In genomic region chr12:76080017-76080728, GRCh38 we compare ENCODE assay signal across 11 cellular contexts. TPM values are rescaled to one million over a fixed set of nuclear protein-coding genes. Genes with fewer than 3 reads are reported as not detected.
DNase-seq lines count a peak whose midpoint lies in the region; ATAC-seq, FAIRE-seq and TF ChIP-seq lines count a peak whose summit lies in the region.
"Had no signal": no experiment of that assay in that cellular context is flagged by ENCODE, and none has a peak within 500 bp of the region (broad histone marks: within the 10 kb centered on the region; RNA-seq: fewer than 3 reads in every experiment).

No MANE protein-coding gene starts in this region.

- no peak overlapping the region for H3K9ac ChIP-seq in mammary epithelial cell (ENCODE audit: insufficient read depth, low read length)
- no peak overlapping the region for H3K9ac ChIP-seq in skeletal muscle satellite cell (ENCODE audit: low read depth, low read length)

- no TSS peak for BruUV-seq in MCF 10A (replicated peaks; lab: Mats Ljungman, UMichigan)
- no TSS peak for BruUV-seq in mammary epithelial cell (replicated peaks; lab: Mats Ljungman, UMichigan)

- H3K79me2 ChIP-seq in mammary epithelial cell (ENCODE audit: insufficient read depth, low read length) (peaks cover 92% of the 10 kb centered on the region), hepatocyte (peaks cover 85% of the 10 kb centered on the region)

- intact Hi-C loops in MCF 10A (cut with micrococcal nuclease) (loop anchor here (5.0 kb wide), 1 partner anchor 157 kb away; no protein-coding TSS in a partner anchor), mammary epithelial cell (cut with micrococcal nuclease) (loop anchor here (5.0 to 10.0 kb wide), 3 partner anchors 247 to 505 kb away; partner anchors contain the start of gene OSBPL8)

- peaks cover 5% of the 10 kb centered on the region for H3K9me3 Mint-ChIP-seq in MCF 10A (ENCODE audit: unreplicated experiment)
- no peaks in the 10 kb centered on the region for H3K9me3 Mint-ChIP-seq in WTC11

- H3K36me3 ChIP-seq in mammary epithelial cell (ENCODE audit: insufficient read depth, low read length), result no peaks in the 10 kb centered on the region
- peaks cover 23% of the 10 kb centered on the region for H3K36me3 ChIP-seq in skeletal muscle satellite cell (ENCODE audit: insufficient read depth, low read length)
- H3K36me3 ChIP-seq in hepatocyte (replicated peaks; ENCODE audit: insufficient read depth, low read depth), result no peaks in the 10 kb centered on the region
- H3K36me3 ChIP-seq: breast epithelium had no signal

- H2AFZ ChIP-seq in mammary epithelial cell (ENCODE audit: low read depth, low read length) (no peak overlapping the region), hepatocyte (no peak overlapping the region)

- POLR2A ChIA-PET in MCF 10A (lab: Yijun Ruan, JAX), result interaction anchor here (1.2 to 1.3 kb wide), 2 partner anchors 11 to 180 kb away, joined by 3 to 5 read pairs; no protein-coding TSS in a partner anchor
- POLR2A ChIA-PET in WTC11 (lab: Charles Lee), result no interaction called here

- H3K27me3 ChIP-seq in mammary epithelial cell (ENCODE audit: insufficient read depth, low read length) (no peaks in the 10 kb centered on the region), skeletal muscle satellite cell (ENCODE audit: control insufficient read depth, insufficient read depth, low read length) (no peaks in the 10 kb centered on the region), hepatocyte (no peaks in the 10 kb centered on the region)
- H3K27me3 ChIP-seq: breast epithelium had no signal

- in situ Hi-C loops in mammary epithelial cell (cut with MboI; ENCODE audit: low sequenced_read_pairs in 2 of 2), result loop anchor here in 1 of 2 donors (25.0 kb wide), 1 partner anchor 482 kb away; the partner anchor contains the start of gene OSBPL8

- peaks cover 10% of the 10 kb centered on the region for H4K20me1 ChIP-seq in mammary epithelial cell (ENCODE audit: insufficient read depth, low read length)
- peaks cover 75% of the 10 kb centered on the region for H4K20me1 ChIP-seq in hepatocyte (ENCODE audit: insufficient read depth, poor library complexity, severe bottlenecking)

- H3K36me3 Mint-ChIP-seq in MCF 10A (ENCODE audit: insufficient read depth, unreplicated experiment) (peaks cover 33% of the 10 kb centered on the region), WTC11 (peaks cover 11% of the 10 kb centered on the region)

- no peaks in the 10 kb centered on the region for H3K9me3 ChIP-seq in mammary epithelial cell (replicated peaks; ENCODE audit: insufficient read depth, low read length)
- H3K9me3 ChIP-seq in skeletal muscle satellite cell (replicated peaks; ENCODE audit: low read length), result no peaks in the 10 kb centered on the region
- H3K9me3 ChIP-seq in hepatocyte (ENCODE audit: low read depth), result no peaks in the 10 kb centered on the region

- DNase-seq in MCF 10A (ENCODE audit: unreplicated experiment), result no peak
- no peak for DNase-seq in mammary epithelial cell
- DNase-seq in NCI-H187 (lab: John Stamatoyannopoulos, UW), result peak; percentile 56 to 68
- no peak for DNase-seq in WTC11 (ENCODE audit: low spot score)
- no peak for DNase-seq in stimulated activated CD4-positive, alpha-beta T cell treated with anti-CD3 and anti-CD28 coated beads, Interleukin-1b, Interleukin-23, amount 100 ng/mL, for 48 hours
- no peak for DNase-seq in hepatocyte (ENCODE audit: low spot score)
- no peak for DNase-seq in urothelium cell line (ENCODE audit: low spot score)
- DNase-seq: retina had no signal

- no peak overlapping the region for H3K27ac ChIP-seq in mammary epithelial cell (ENCODE audit: insufficient read depth, low read depth, low read length)
- no peak overlapping the region for H3K27ac ChIP-seq in hepatocyte
- H3K27ac ChIP-seq: breast epithelium had no signal

- H3K27ac Mint-ChIP-seq in MCF 10A (ENCODE audit: low read depth, unreplicated experiment) (peak overlapping the region; percentile 12), WTC11 (peak overlapping the region; percentile 60)

- TF ChIP-seq CTCF in MCF 10A (IDR thresholded peaks at IDR 0.05; ENCODE audit: unreplicated experiment) (no peak), mammary epithelial cell (conservative IDR thresholded peaks at IDR 0.05 in 1 of 2, IDR thresholded peaks at IDR 0.05 in 1 of 2; ENCODE audit: extremely low read depth in 1 of 2, insufficient read depth in 1 of 2, low read depth in 1 of 2, low read length in 2 of 2) (no peak), WTC11 (IDR thresholded peaks at IDR 0.05) (no peak), hepatocyte (IDR thresholded peaks at IDR 0.05; ENCODE audit: poor library complexity) (no peak)

- 97% methylated on average over 2 of the region's 2 CpGs for WGBS in mammary epithelial cell (ENCODE audit: low coverage, missing lambda C conversion rate)
- WGBS in hepatocyte (ENCODE audit: low lambda C conversion rate, missing lambda C conversion rate), result 72% methylated on average over 2 of the region's 2 CpGs

- H3K4me2 ChIP-seq in mammary epithelial cell (ENCODE audit: insufficient read depth, low read depth, low read length) (no peak overlapping the region), skeletal muscle satellite cell (ENCODE audit: low read length) (peak overlapping the region; percentile 81), hepatocyte (no peak overlapping the region)

- FAIRE-seq in urothelium cell line (lab: Jason Lieb, UNC), result no peak

- H3K4me3 Mint-ChIP-seq in MCF 10A (ENCODE audit: unreplicated experiment), result no peak overlapping the region
- peak overlapping the region; percentile 31 for H3K4me3 Mint-ChIP-seq in WTC11

- peaks cover 30% of the 10 kb centered on the region for H3K4me1 Mint-ChIP-seq in MCF 10A (ENCODE audit: insufficient read depth, unreplicated experiment)
- peaks cover 60% of the 10 kb centered on the region for H3K4me1 Mint-ChIP-seq in WTC11

- CTCF ChIA-PET in MCF 10A (lab: Yijun Ruan, JAX), result interaction anchor here (0.5 to 1.2 kb wide), 7 partner anchors 11 to 484 kb away, joined by 3 to 4 read pairs (median 3); no protein-coding TSS in a partner anchor
- CTCF ChIA-PET in mammary epithelial cell (lab: Charles Lee; ENCODE audit: low non-redundant PET), result no interaction called here
- CTCF ChIA-PET in WTC11 (lab: Charles Lee), result interaction anchor here (1.0 to 1.7 kb wide), 3 partner anchors 11 to 268 kb away, joined by 5 to 6 read pairs (median 6); partner anchors contain the start of gene BBS10

- H3K27me3 Mint-ChIP-seq in MCF 10A (ENCODE audit: insufficient read depth, unreplicated experiment) (no peaks in the 10 kb centered on the region), WTC11 (ENCODE audit: low read depth) (no peaks in the 10 kb centered on the region)

- H3K4me1 ChIP-seq in mammary epithelial cell (ENCODE audit: insufficient read depth, low read length) (peaks cover 11% of the 10 kb centered on the region), skeletal muscle satellite cell (ENCODE audit: control insufficient read depth, insufficient read depth, low read length) (peaks cover 20% of the 10 kb centered on the region), hepatocyte (ENCODE audit: insufficient read depth) (peaks cover 8% of the 10 kb centered on the region)

- dilution Hi-C loops in mammary epithelial cell (cut with HindIII; ENCODE audit: low sequenced_read_pairs), result no loop called here

- no peak overlapping the region for H3K4me3 ChIP-seq in mammary epithelial cell (replicated peaks in 1 of 3; ENCODE audit: insufficient read depth in 1 of 3, low read depth in 2 of 3, low read length in 3 of 3)
- no peak overlapping the region for H3K4me3 ChIP-seq in skeletal muscle satellite cell (ENCODE audit: low read length)
- no peak overlapping the region for H3K4me3 ChIP-seq in hepatocyte
- H3K4me3 ChIP-seq: breast epithelium, HAP-1 had no signal

- ATAC-seq in WTC11, result no peak

- H3K9me2 ChIP-seq in hepatocyte (replicated peaks; ENCODE audit: insufficient read depth), result no peaks in the 10 kb centered on the region

TF ChIP-seq in WTC11, 78 proteins besides CTCF, POLR2A, EP300 and RAD21 (continues in another document):
- TF ChIP-seq GRHL2 (CRISPR knock-in tag; IDR thresholded peaks at IDR 0.05; ENCODE audit: insufficient replicate concordance, severe bottlenecking) (no peak), ZNF121 (CRISPR knock-in tag; IDR thresholded peaks at IDR 0.05) (no peak), ZNF317 (CRISPR knock-in tag; IDR thresholded peaks at IDR 0.05; ENCODE audit: borderline replicate concordance, low read depth) (no peak), ELF4 (CRISPR knock-in tag; IDR thresholded peaks at IDR 0.05; ENCODE audit: low read depth) (no peak), NR3C1 (CRISPR knock-in tag; conservative IDR thresholded peaks at IDR 0.05; ENCODE audit: low read depth) (no peak), FOXK1 (CRISPR knock-in tag; IDR thresholded peaks at IDR 0.05) (no peak)
- TF ChIP-seq, protein P1, sequence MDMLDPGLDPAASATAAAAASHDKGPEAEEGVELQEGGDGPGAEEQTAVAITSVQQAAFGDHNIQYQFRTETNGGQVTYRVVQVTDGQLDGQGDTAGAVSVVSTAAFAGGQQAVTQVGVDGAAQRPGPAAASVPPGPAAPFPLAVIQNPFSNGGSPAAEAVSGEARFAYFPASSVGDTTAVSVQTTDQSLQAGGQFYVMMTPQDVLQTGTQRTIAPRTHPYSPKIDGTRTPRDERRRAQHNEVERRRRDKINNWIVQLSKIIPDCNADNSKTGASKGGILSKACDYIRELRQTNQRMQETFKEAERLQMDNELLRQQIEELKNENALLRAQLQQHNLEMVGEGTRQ (CRISPR knock-in tag; IDR thresholded peaks at IDR 0.05), result no peak

RNA-seq across cellular contexts. Expression of gene NAP1L1, which starts 4.3 kb away (rescaled TPM):
- 327 and 493 TPM in 2 replicates for total RNA-seq in MCF 10A (2022)
- 100 to 1,000 TPM; 167 to 381 TPM for total RNA-seq in mammary epithelial cell
- 233 TPM for polyA plus RNA-seq in mammary epithelial cell
- polyA minus RNA-seq in mammary epithelial cell, result 123 TPM
- total RNA-seq in WTC11 (2021), result 946 to 1,010 TPM (median 968 TPM) in 3 replicates
- 151 and 210 TPM in 2 replicates for total RNA-seq in skeletal muscle satellite cell (2012; rRNA removed)
- 352 and 402 TPM in 2 replicates for total RNA-seq in hepatocyte
- 117 and 122 TPM in 2 replicates for polyA plus RNA-seq in hepatocyte

RNA-seq across cellular contexts. Expression of gene PHLDA1, which starts 48.6 kb away (rescaled TPM):
- total RNA-seq in MCF 10A (2022), result 183 and 203 TPM in 2 replicates
- 100 to 1,000 TPM; 161 to 545 TPM for total RNA-seq in mammary epithelial cell
- 120 TPM for polyA plus RNA-seq in mammary epithelial cell
- polyA minus RNA-seq in mammary epithelial cell, result 135 TPM
- 34.9 to 51.3 TPM (median 51.1 TPM) in 3 replicates for total RNA-seq in WTC11 (2021)
- 57.2 and 119 TPM in 2 replicates for total RNA-seq in skeletal muscle satellite cell (2012; rRNA removed)
- total RNA-seq in hepatocyte, result 47.9 and 50.8 TPM in 2 replicates
- polyA plus RNA-seq in hepatocyte, result 29.9 and 37.2 TPM in 2 replicates

Comparison
In these comparisons a context has a peak if more than half of its experiments do, and no peak if none do; other contexts are left out.
1. DNase-seq: peak in NCI-H187 (2 of 2); none in MCF 10A (single experiment), mammary epithelial cell (single experiment), WTC11 (single experiment), stimulated activated CD4-positive, alpha-beta T cell treated with anti-CD3 and anti-CD28 coated beads, Interleukin-1b, Interleukin-23, amount 100 ng/mL, for 48 hours (single experiment), hepatocyte (single experiment) and urothelium cell line (single experiment).